In genomic region chr16:67190448-67191399, GRCh38 we compare ENCODE assay signal across 1 cellular context.
TF ChIP-seq lines count a peak whose summit lies in the region.

No MANE protein-coding gene starts in this region.

TF ChIP-seq in K562, 482 proteins besides CTCF, POLR2A, EP300 and RAD21 (continued from another document):
- TF ChIP-seq JUN (IDR thresholded peaks at IDR 0.05; ENCODE audit: borderline replicate concordance, low read depth, low read length) (peak; percentile 60; the same call in 1 of the 2 replicates), JUN (CRISPR knock-in tag; IDR thresholded peaks at IDR 0.05; ENCODE audit: borderline replicate concordance) (no peak), NCOR1 (IDR thresholded peaks at IDR 0.05) (peak; percentile 40; the same call in 1 of the 2 replicates), FOXA3 (CRISPR knock-in tag; conservative IDR thresholded peaks at IDR 0.05 in 1 of 2, IDR thresholded peaks at IDR 0.05 in 1 of 2) (peak; percentile 27 to 88; a peak in 2 of 4 replicates), TFAP4 (CRISPR knock-in tag; IDR thresholded peaks at IDR 0.05; ENCODE audit: borderline replicate concordance) (peak; percentile 51; the same call in 1 of the 2 replicates), ZNF354B (CRISPR knock-in tag; IDR thresholded peaks at IDR 0.05) (no peak), FOXK2 (conservative IDR thresholded peaks at IDR 0.05 in 1 of 2, IDR thresholded peaks at IDR 0.05 in 1 of 2; ENCODE audit: low read depth in 2 of 2) (peak; percentile 43 to 68; a peak in 1 of 4 replicates), PKNOX1 (IDR thresholded peaks at IDR 0.05) (no peak), MAX (CRISPR knock-in tag; IDR thresholded peaks at IDR 0.05) (peak; percentile 30; the same call in 1 of the 2 replicates), TEAD4 (IDR thresholded peaks at IDR 0.05; ENCODE audit: low read length) (peak; percentile 28; the same call in 1 of the 2 replicates), TEAD4 (CRISPR knock-in tag; IDR thresholded peaks at IDR 0.05; ENCODE audit: borderline replicate concordance) (no peak), PRDM10 (IDR thresholded peaks at IDR 0.05; ENCODE audit: partially characterized antibody) (peak; percentile 71), SMARCC2 (IDR thresholded peaks at IDR 0.05; ENCODE audit: low read depth) (peak; percentile 53; the same call in 1 of the 2 replicates), E4F1 (CRISPR knock-in tag; IDR thresholded peaks at IDR 0.05; ENCODE audit: borderline replicate concordance) (no peak), ATF3 (IDR thresholded peaks at IDR 0.05) (peak; percentile 85), ATF3 (CRISPR knock-in tag; conservative IDR thresholded peaks at IDR 0.05) (no peak), TRIM24 (IDR thresholded peaks at IDR 0.05) (peak in 1 of 2 experiments; percentile 23; a peak in 1 of 4 replicates), CBFA2T3 (IDR thresholded peaks at IDR 0.05) (peak; percentile 87), SMARCE1 (IDR thresholded peaks at IDR 0.05) (peak; percentile 84), CHD7 (IDR thresholded peaks at IDR 0.05; ENCODE audit: low read depth, low read length) (no peak), POLR2AphosphoS5 (IDR thresholded peaks at IDR 0.05; ENCODE audit: control insufficient read depth, insufficient read depth, low read depth, low read length) (peak; percentile 59; the same call in 1 of the 2 replicates), ETS1 (conservative IDR thresholded peaks at IDR 0.05; ENCODE audit: control insufficient read depth, low read depth, low read length) (0 out of 2 replicates have a peak, but pooled peaks have one; percentile 39)
TF ChIP-seq in K562: peak in this region for 36.
